Comparison of ENCODE assay signal across 9 cellular contexts in genomic region chr20:50848846-50849673, GRCh38. TPM values are rescaled to one million over a fixed set of nuclear protein-coding genes. Genes with fewer than 3 reads are reported as not detected.
DNase-seq lines count a peak whose midpoint lies in the region; ATAC-seq and TF ChIP-seq lines count a peak whose summit lies in the region.
"Had no signal": no experiment of that assay in that cellular context is flagged by ENCODE, and none has a peak within 500 bp of the region (broad histone marks: within the 10 kb centered on the region; RNA-seq: fewer than 3 reads in every experiment).

No MANE protein-coding gene starts in this region.

- H3K9me3 ChIP-seq in HEK293 (ENCODE audit: control insufficient read depth, insufficient read depth, low read depth, low read length) (no peaks in the 10 kb centered on the region), ascending aorta (no peaks in the 10 kb centered on the region), Caco-2 (no peaks in the 10 kb centered on the region)

- intact Hi-C loops in ascending aorta (cut with DNase I) = no loop called here
- intact Hi-C loops in Caco-2 (cut with micrococcal nuclease; ENCODE audit: unreplicated experiment) = no loop called here

- H3K4me3 ChIP-seq in HEK293 (ENCODE audit: low read depth, low read length) = no peak overlapping the region
- peak overlapping the region; percentile 24 to 47 for H3K4me3 ChIP-seq in ascending aorta
- no peak overlapping the region for H3K4me3 ChIP-seq in Caco-2 (ENCODE audit: low read depth, low read length)

- H3K27me3 ChIP-seq in ascending aorta (no peaks in the 10 kb centered on the region), Caco-2 (replicated peaks; ENCODE audit: control insufficient read depth, insufficient read depth, low read length) (no peaks in the 10 kb centered on the region)

- H3K4me3 Mint-ChIP-seq in memory B cell (peak overlapping the region; percentile 61), Caco-2 (ENCODE audit: unreplicated experiment) (no peak overlapping the region)
- H3K4me3 Mint-ChIP-seq: CD4-positive, alpha-beta memory T cell had no signal

- BruUV-seq in Caco-2 (replicated peaks; lab: Mats Ljungman, UMichigan) = no TSS peak

- ATAC-seq in memory B cell (ENCODE audit: low read depth) (peak; percentile 70), HG02763 (IDR thresholded peaks at IDR 0.05; ENCODE audit: unreplicated experiment) (no peak), GM21825 (IDR thresholded peaks at IDR 0.05; ENCODE audit: unreplicated experiment) (no peak)

- POLR2A ChIA-PET in HEK293 (lab: Yijun Ruan, JAX) = interaction anchor here (0.6 kb wide), 1 partner anchor 15 kb away, joined by 5 read pairs; no protein-coding TSS in a partner anchor
- POLR2A ChIA-PET in Caco-2 (lab: Charles Lee) = no interaction called here

- no peak for TF ChIP-seq CTCF in HEK293 (tag by site-specific recombination; IDR thresholded peaks at IDR 0.05)
- TF ChIP-seq CTCF in ascending aorta (IDR thresholded peaks at IDR 0.05) = no peak
- TF ChIP-seq CTCF in Caco-2 (IDR thresholded peaks at IDR 0.05; ENCODE audit: insufficient read depth in 1 of 2, low read depth in 1 of 2, low read length in 1 of 2, severe bottlenecking in 1 of 2, unreplicated experiment in 1 of 2) = no peak

- H3K4me1 Mint-ChIP-seq in memory B cell = peaks cover 25% of the 10 kb centered on the region
- no peaks in the 10 kb centered on the region for H3K4me1 Mint-ChIP-seq in Caco-2 (ENCODE audit: low read depth, unreplicated experiment)

- H3K27ac ChIP-seq in HEK293 (ENCODE audit: extremely low read depth, low read depth, low read length) (no peak overlapping the region), ascending aorta (peak overlapping the region; percentile 55 to 58)

- no peaks in the 10 kb centered on the region for H3K27me3 Mint-ChIP-seq in memory B cell
- no peaks in the 10 kb centered on the region for H3K27me3 Mint-ChIP-seq in Caco-2 (ENCODE audit: insufficient read depth, unreplicated experiment)
- H3K27me3 Mint-ChIP-seq: CD4-positive, alpha-beta memory T cell had no signal

- peaks cover 5% of the 10 kb centered on the region for H3K36me3 Mint-ChIP-seq in memory B cell
- no peaks in the 10 kb centered on the region for H3K36me3 Mint-ChIP-seq in Caco-2 (ENCODE audit: insufficient read depth, unreplicated experiment)
- H3K36me3 Mint-ChIP-seq: CD4-positive, alpha-beta memory T cell had no signal

- H3K36me3 ChIP-seq in HEK293 (ENCODE audit: control insufficient read depth in 2 of 2, insufficient read depth in 1 of 2, low read length in 2 of 2) (peaks cover 0 to 3% of the 10 kb centered on the region in 2 experiments; a peak in 1 of 3 replicates), ascending aorta (no peaks in the 10 kb centered on the region), Caco-2 (ENCODE audit: control insufficient read depth, insufficient read depth, low read length) (0 out of 2 replicates have a peak, but pooled peaks cover 1% of the 10 kb centered on the region)

- DNase-seq in Ammon's horn (ENCODE audit: low spot score) = peak; percentile 31
- DNase-seq in ascending aorta (ENCODE audit: low spot score in 2 of 2) = no peak
- DNase-seq in memory B cell (ENCODE audit: low spot score in 2 of 2) = peak in 1 of 2 donors; percentile 30
- no peak for DNase-seq in Caco-2
- no peak for DNase-seq in activated naive CD4-positive, alpha-beta T cell (lab: John Stamatoyannopoulos, UW)
- DNase-seq: CD4-positive, alpha-beta memory T cell had no signal

- CTCF ChIA-PET in HEK293 (lab: Yijun Ruan, JAX) = interaction anchor here (0.7 to 0.8 kb wide), 2 partner anchors 18 to 1296 kb away, joined by 3 read pairs; no protein-coding TSS in a partner anchor
- CTCF ChIA-PET in Caco-2 (lab: Charles Lee) = interaction anchor here (0.6 kb wide), 1 partner anchor 193 kb away, joined by 7 read pairs; no protein-coding TSS in a partner anchor

- peaks cover 4% of the 10 kb centered on the region; the same call in 1 of the 2 replicates for H3K4me1 ChIP-seq in HEK293 (ENCODE audit: control insufficient read depth, insufficient read depth, low read length)
- H3K4me1 ChIP-seq in ascending aorta = peaks cover 4 to 28% of the 10 kb centered on the region in 2 donors
- no peaks in the 10 kb centered on the region for H3K4me1 ChIP-seq in Caco-2

- H3K9me3 Mint-ChIP-seq in memory B cell (no peaks in the 10 kb centered on the region), Caco-2 (ENCODE audit: unreplicated experiment) (no peaks in the 10 kb centered on the region)
- H3K9me3 Mint-ChIP-seq: CD4-positive, alpha-beta memory T cell had no signal

- H3K27ac Mint-ChIP-seq in memory B cell = peak overlapping the region; percentile 61
- no peak overlapping the region for H3K27ac Mint-ChIP-seq in Caco-2 (ENCODE audit: unreplicated experiment)

TF ChIP-seq in HEK293, 187 proteins besides CTCF, POLR2A, EP300 and RAD21:
- TF ChIP-seq ZNF202 (tag by site-specific recombination; IDR thresholded peaks at IDR 0.05; ENCODE audit: borderline replicate concordance) (no peak), ZIC2 (tag by site-specific recombination; IDR thresholded peaks at IDR 0.05) (peak; percentile 51)

RNA-seq across cellular contexts. Expression of gene BCAS4, which starts 54.2 kb away (rescaled TPM):
- 0.85 TPM for total RNA-seq in ascending aorta
- 23.1 and 29.9 TPM in 2 replicates for total RNA-seq in Caco-2 (2022)

Comparison
In these comparisons a context has a peak if more than half of its experiments do, and no peak if none do; other contexts are left out.
1. H3K4me3 ChIP-seq: peak in ascending aorta (2 of 2); none in HEK293 (single experiment) and Caco-2 (single experiment).
2. RNA of gene BCAS4, which starts 54.2 kb away (total RNA-seq): 23.1 to 29.9 TPM in Caco-2; 0.85 TPM in ascending aorta (single experiment); every median in the first group is over 10 times any median in the second.